Comparison of ENCODE assay signal across 20 cellular contexts in the genomic region with DNA sequence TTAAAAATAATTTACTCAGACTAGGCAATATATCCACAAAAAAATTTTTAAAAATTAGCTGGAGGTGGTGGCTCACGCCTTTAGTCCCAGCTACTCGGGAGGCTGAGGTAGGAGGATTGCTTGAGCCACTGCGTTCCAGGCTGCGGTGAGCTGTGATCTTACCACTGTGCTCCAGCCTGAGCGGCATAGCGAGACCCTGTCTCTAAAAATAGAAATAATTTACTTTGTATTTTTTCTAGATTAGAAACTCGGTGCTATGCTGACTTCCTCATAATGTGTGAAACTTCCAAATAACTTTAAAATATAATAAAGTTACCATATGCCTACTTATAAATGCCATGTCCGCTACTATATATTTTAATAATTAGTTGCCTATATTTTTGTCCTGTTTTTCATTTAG.
"Had no signal": no experiment of that assay in that cellular context is flagged by ENCODE, and none has a peak within 500 bp of the region (broad histone marks: within the 10 kb centered on the region; RNA-seq: fewer than 3 reads in every experiment).

No MANE protein-coding gene starts in this region.

- H3K36me3 ChIP-seq: lower lobe of right lung, right atrium auricular region, stomach had no signal

- ATAC-seq: body of pancreas, foreskin keratinocyte, lower lobe of right lung had no signal

- FAIRE-seq: keratinocyte had no signal

- H3K27me3 Mint-ChIP-seq: activated CD4-positive, alpha-beta memory T cell treated with anti-CD3 and anti-CD28 coated beads for 36 hours; progenitor cell of endocrine pancreas; type B pancreatic cell had no signal

- H3K9me3 ChIP-seq: body of pancreas, lower lobe of right lung, right atrium auricular region, stomach had no signal

- H3K27ac ChIP-seq: body of pancreas, foreskin keratinocyte, lower lobe of right lung, right atrium auricular region, stomach had no signal

- H3K9me3 Mint-ChIP-seq: activated CD4-positive, alpha-beta memory T cell treated with anti-CD3 and anti-CD28 coated beads for 36 hours; mesothelial cell of epicardium; type B pancreatic cell had no signal

- H3K27ac Mint-ChIP-seq: activated CD4-positive, alpha-beta memory T cell treated with anti-CD3 and anti-CD28 coated beads for 36 hours; mesothelial cell of epicardium; progenitor cell of endocrine pancreas; type B pancreatic cell had no signal

- H3K4me3 Mint-ChIP-seq: activated CD4-positive, alpha-beta memory T cell treated with anti-CD3 and anti-CD28 coated beads for 36 hours; mesothelial cell of epicardium; neural crest cell; type B pancreatic cell had no signal

- H3K27me3 ChIP-seq: body of pancreas, foreskin keratinocyte, right atrium auricular region, stomach had no signal

- H3K4me3 ChIP-seq: body of pancreas, lower lobe of right lung, right atrium auricular region, stomach had no signal

- DNase-seq: activated CD4-positive, alpha-beta memory T cell treated with anti-CD3 and anti-CD28 coated beads for 36 hours; activated CD4-positive, alpha-beta T cell treated with anti-CD3 and anti-CD28 coated beads for 4 hours; activated naive CD4-positive, alpha-beta T cell treated with Interleukin-2 at 50 U/mL for 16 hours; activated T-cell treated with anti-CD3 and anti-CD28 coated beads for 4 hours; body of pancreas; caudate nucleus; foreskin keratinocyte; hypothalamus; lower lobe of right lung; stimulated activated CD4-positive, alpha-beta T cell treated with anti-CD3 and anti-CD28 coated beads, Interleukin-12 subunit alpha, Interleukin-12 subunit beta, amount 100 ng/mL, for 4 hours; stimulated activated CD4-positive, alpha-beta T cell treated with anti-CD3 and anti-CD28 coated beads, Interleukin-1b, Interleukin-23, amount 100 ng/mL, for 48 hours; stomach; SW 1271; T-helper 2 cell had no signal
